ENCODE assay signal across 25 cellular contexts in the genomic region with DNA sequence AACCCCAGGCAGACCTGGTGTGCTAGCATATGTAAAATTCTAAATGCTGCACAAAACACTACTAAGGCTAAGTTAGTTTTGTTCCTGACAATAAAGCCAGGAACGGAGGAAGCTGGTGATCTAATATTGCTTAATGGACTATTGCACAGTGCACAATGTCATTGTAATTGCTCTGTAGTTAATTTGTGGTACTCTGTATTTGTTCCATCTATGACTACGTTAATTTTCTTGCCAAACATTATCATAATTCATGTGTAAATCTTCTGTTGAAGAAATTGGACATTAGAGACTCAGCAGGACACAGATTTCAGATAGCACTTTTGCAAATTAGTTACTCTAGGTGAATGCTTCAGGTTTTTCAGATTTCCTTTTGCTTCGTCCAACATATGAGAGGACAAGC.
"Had no signal": no experiment of that assay in that cellular context is flagged by ENCODE, and none has a peak within 500 bp of the region (broad histone marks: within the 10 kb centered on the region; RNA-seq: fewer than 3 reads in every experiment).

No MANE protein-coding gene starts in this region.

- FAIRE-seq: bronchial epithelial cell, small intestine, TTC549 had no signal

- DNase-seq: activated CD4-positive, alpha-beta T cell treated with anti-CD3 and anti-CD28 coated beads for 4 hours; activated CD4-positive, alpha-beta T cell treated with anti-CD3 and anti-CD28 coated beads, Interleukin-2, amount 50 U/mL, for 48 hours; activated CD8-positive, alpha-beta memory T cell treated with anti-CD3 and anti-CD28 coated beads for 24 hours; activated effector memory CD4-positive, alpha-beta T cell treated with Interleukin-2 at 50 U/mL for 16 hours; activated naive CD4-positive, alpha-beta T cell treated with Interleukin-2 at 50 U/mL for 16 hours; anterior cingulate cortex; effector CD4-positive, alpha-beta T cell; foreskin melanocyte; heart right ventricle; midbrain; naive thymus-derived CD8-positive, alpha-beta T cell; occipital lobe; psoas muscle; sigmoid colon; small intestine; stimulated activated CD4-positive, alpha-beta T cell treated with anti-CD3 and anti-CD28 coated beads, Interleukin-1b, Interleukin-23, amount 100 ng/mL, for 48 hours; stimulated activated CD4-positive, alpha-beta T cell treated with anti-CD3 and anti-CD28 coated beads, Interleukin-4, amount 100 ng/mL, for 4 hours; stimulated activated CD8-positive, alpha-beta memory T cell treated with anti-CD3 and anti-CD28 coated beads, Interleukin-4, amount 100 ng/mL, for 48 hours; stimulated activated naive CD8-positive, alpha-beta T cell treated with anti-CD3 and anti-CD28 coated beads, Interleukin-15, amount 100 ng/mL, for 72 hours; substantia nigra; T-helper 9 cell; uterus had no signal

- ATAC-seq: heart right ventricle; naive thymus-derived CD8-positive, alpha-beta T cell; psoas muscle; stimulated activated memory B cell treated with anti-CD40 and anti-IgM and Interleukin-4, amounts not matched to agents 10 μg/mL and 1 μg/mL and 100 μg/mL, for 72 hours; stimulated activated naive CD8-positive, alpha-beta T cell treated with anti-CD3 and anti-CD28 coated beads, Interleukin-15, amount 100 ng/mL, for 72 hours had no signal
